In the genomic region with DNA sequence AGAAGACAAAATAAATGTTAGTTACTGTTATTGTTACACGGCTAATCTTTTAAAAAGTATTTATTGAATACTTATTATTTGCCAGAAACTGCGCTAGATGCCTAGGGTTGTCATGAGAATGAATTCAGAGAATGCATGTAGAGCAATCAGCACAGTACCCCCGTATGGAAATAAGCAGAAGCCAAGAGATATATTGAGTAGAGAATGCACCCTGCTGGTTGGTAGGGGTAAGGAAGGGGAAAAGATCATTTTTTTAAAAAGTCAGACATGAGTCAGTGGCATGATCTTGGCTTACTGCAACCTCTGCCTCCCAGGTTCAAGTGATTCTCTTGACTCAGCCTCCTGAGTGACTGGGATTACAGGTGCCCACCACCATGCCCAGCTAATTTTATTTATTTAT, we compare ENCODE assay signal across 8 cellular contexts. TPM values are rescaled to one million over a fixed set of nuclear protein-coding genes. Genes with fewer than 3 reads are reported as not detected.
DNase-seq lines count a peak whose midpoint lies in the region; ATAC-seq and TF ChIP-seq lines count a peak whose summit lies in the region.

No MANE protein-coding gene starts in this region.

- no peaks in the 10 kb centered on the region for H4K20me1 ChIP-seq in osteoblast (ENCODE audit: insufficient read depth, low read length)

- H3K27me3 ChIP-seq in osteoblast (ENCODE audit: insufficient read depth, low read length): peaks cover 5% of the 10 kb centered on the region

- no peaks in the 10 kb centered on the region for H3K27me3 Mint-ChIP-seq in brain
- H3K27me3 Mint-ChIP-seq in activated naive CD4-positive, alpha-beta T cell treated with anti-CD3 and anti-CD28 coated beads, Interleukin-2, amount 10 ng/mL, durations not matched to agents 7 days and 5 days: no peaks in the 10 kb centered on the region

- H3K27ac Mint-ChIP-seq in brain: no peak overlapping the region
- no peak overlapping the region for H3K27ac Mint-ChIP-seq in activated naive CD4-positive, alpha-beta T cell treated with anti-CD3 and anti-CD28 coated beads, Interleukin-2, amount 10 ng/mL, durations not matched to agents 7 days and 5 days

- H3K9me3 ChIP-seq in osteoblast (ENCODE audit: low read depth, low read length): no peaks in the 10 kb centered on the region

- H3K4me3 ChIP-seq in GM12865 (ENCODE audit: low read depth, low read length): no peak overlapping the region
- H3K4me3 ChIP-seq in osteoblast (ENCODE audit: insufficient read depth, low read length): no peak overlapping the region

- H3K4me1 Mint-ChIP-seq in brain: peaks cover 14% of the 10 kb centered on the region
- H3K4me1 Mint-ChIP-seq in activated naive CD4-positive, alpha-beta T cell treated with anti-CD3 and anti-CD28 coated beads, Interleukin-2, amount 10 ng/mL, durations not matched to agents 7 days and 5 days: peaks cover 3% of the 10 kb centered on the region

- TF ChIP-seq CTCF in GM12865 (IDR thresholded peaks at IDR 0.05; ENCODE audit: insufficient read depth, low read depth, low read length, missing control alignments): peak; percentile 34
- TF ChIP-seq CTCF in brain (conservative IDR thresholded peaks at IDR 0.05): peak; percentile 22 to 28
- peak; percentile 53 for TF ChIP-seq CTCF in osteoblast (IDR thresholded peaks at IDR 0.05; ENCODE audit: extremely low read depth, low read depth, low read length)

- CTCF ChIA-PET in activated naive CD4-positive, alpha-beta T cell treated with anti-CD3 and anti-CD28 coated beads, Interleukin-2, amount 10 ng/mL, durations not matched to agents 7 days and 5 days (lab: Charles Lee): no interaction called here

- H3K79me2 ChIP-seq in osteoblast (ENCODE audit: insufficient read depth, low read length): no peaks in the 10 kb centered on the region

- H3K27ac ChIP-seq in osteoblast (ENCODE audit: low read depth, low read length): no peak overlapping the region

- DNase-seq in AG08395 (ENCODE audit: low spot score): peak; percentile 53
- DNase-seq in GM12865 (ENCODE audit: low read depth): peak; percentile 43
- DNase-seq in NCI-H1694 treated with DMSO at 0.1 percent for 48 hours (lab: John Stamatoyannopoulos, UW): peak; percentile 49
- DNase-seq in osteoblast (ENCODE audit: insufficient read length, low spot score, missing footprints): peak; percentile 48
- no peak for DNase-seq in DMS153 (lab: John Stamatoyannopoulos, UW)
- no peak for DNase-seq in activated naive CD4-positive, alpha-beta T cell treated with anti-CD3 and anti-CD28 coated beads, Interleukin-2, amount 10 ng/mL, durations not matched to agents 7 days and 5 days

- H3K4me2 ChIP-seq in osteoblast (ENCODE audit: insufficient read depth, low read length): no peak overlapping the region

- peaks cover 0 to 3% (median 0%) of the 10 kb centered on the region in 5 experiments for H3K9me3 Mint-ChIP-seq in brain
- no peaks in the 10 kb centered on the region for H3K9me3 Mint-ChIP-seq in activated naive CD4-positive, alpha-beta T cell treated with anti-CD3 and anti-CD28 coated beads, Interleukin-2, amount 10 ng/mL, durations not matched to agents 7 days and 5 days

- no peak overlapping the region for H3K4me3 Mint-ChIP-seq in brain
- no peak overlapping the region for H3K4me3 Mint-ChIP-seq in activated naive CD4-positive, alpha-beta T cell treated with anti-CD3 and anti-CD28 coated beads, Interleukin-2, amount 10 ng/mL, durations not matched to agents 7 days and 5 days

- no peaks in the 10 kb centered on the region for H3K36me3 Mint-ChIP-seq in brain
- H3K36me3 Mint-ChIP-seq in activated naive CD4-positive, alpha-beta T cell treated with anti-CD3 and anti-CD28 coated beads, Interleukin-2, amount 10 ng/mL, durations not matched to agents 7 days and 5 days: no peaks in the 10 kb centered on the region

- H3K4me1 ChIP-seq in osteoblast (ENCODE audit: insufficient read depth, low read length): peaks cover 12% of the 10 kb centered on the region

- no peak overlapping the region for H2AFZ ChIP-seq in osteoblast (ENCODE audit: low read length)

- peak; percentile 66 for ATAC-seq in HG02610 (IDR thresholded peaks at IDR 0.05; ENCODE audit: unreplicated experiment)

- H3K36me3 ChIP-seq in osteoblast (ENCODE audit: insufficient read depth, low read length): no peaks in the 10 kb centered on the region

RNA-seq across cellular contexts. Expression of a gene that starts 13.1 kb away (rescaled TPM):
- 0.92 TPM for polyA plus RNA-seq in brain (ENCODE audit: insufficient read depth, low read depth, low replicate concordance)
- 0.59 and 0.72 TPM in 2 replicates for total RNA-seq in osteoblast

Comparison
In these comparisons a context has a peak if more than half of its experiments do, and no peak if none do; other contexts are left out.
1. DNase-seq: peak in AG08395 (single experiment), GM12865 (single experiment), NCI-H1694 treated with DMSO at 0.1 percent for 48 hours (single experiment) and osteoblast (single experiment); none in DMS153 (single experiment) and activated naive CD4-positive, alpha-beta T cell treated with anti-CD3 and anti-CD28 coated beads, Interleukin-2, amount 10 ng/mL, durations not matched to agents 7 days and 5 days (single experiment).
2. Peak in every context shown above with its lines, with median percentiles within 50 percentile points of each other: CTCF ChIP-seq.